In genomic region chr5:120532835-120533234, GRCh38 we compare ENCODE assay signal across 14 cellular contexts.
DNase-seq lines count a peak whose midpoint lies in the region; ATAC-seq, FAIRE-seq and TF ChIP-seq lines count a peak whose summit lies in the region.
"Had no signal": no experiment of that assay in that cellular context is flagged by ENCODE, and none has a peak within 500 bp of the region (broad histone marks: within the 10 kb centered on the region; RNA-seq: fewer than 3 reads in every experiment).

No MANE protein-coding gene starts in this region.

- H4K8ac ChIP-seq in H1 (ENCODE audit: extremely low read depth, insufficient read depth, low read length), result no peak overlapping the region

- H2BK15ac ChIP-seq in H1 (ENCODE audit: low read length), result no peak overlapping the region

- H3K23ac ChIP-seq in H1 (ENCODE audit: insufficient read length), result no peak overlapping the region

- H3K79me2 ChIP-seq in GM23338 (replicated peaks; ENCODE audit: insufficient read depth), result no peaks in the 10 kb centered on the region
- no peaks in the 10 kb centered on the region for H3K79me2 ChIP-seq in H1 (ENCODE audit: control insufficient read depth in 1 of 2, insufficient read depth in 2 of 2, low read length in 2 of 2)
- no peaks in the 10 kb centered on the region for H3K79me2 ChIP-seq in neural progenitor cell (ENCODE audit: low read depth)

- H3K27ac Mint-ChIP-seq in GM23338 (no peak overlapping the region; the same call in 1 of the 2 replicates), neural progenitor cell (no peak overlapping the region), T-helper 17 cell (no peak overlapping the region)
- H3K27ac Mint-ChIP-seq: activated naive CD8-positive, alpha-beta T cell had no signal

- H3K36me3 Mint-ChIP-seq in GM23338 (ENCODE audit: low read depth) (no peaks in the 10 kb centered on the region), neural progenitor cell (no peaks in the 10 kb centered on the region), T-helper 17 cell (ENCODE audit: low read depth) (no peaks in the 10 kb centered on the region)
- H3K36me3 Mint-ChIP-seq: activated naive CD8-positive, alpha-beta T cell had no signal

- FAIRE-seq in H1 (lab: Jason Lieb, UNC), result peak; percentile 90
- FAIRE-seq: colon had no signal

- H3K23me2 ChIP-seq in H1 (ENCODE audit: low read depth, low read length), result no peaks in the 10 kb centered on the region

- H3K18ac ChIP-seq in H1 (ENCODE audit: extremely low read depth, low read length), result no peak overlapping the region

- H3K4me3 Mint-ChIP-seq in GM23338 (no peak overlapping the region), neural progenitor cell (no peak overlapping the region), T-helper 17 cell (no peak overlapping the region)
- H3K4me3 Mint-ChIP-seq: activated naive CD8-positive, alpha-beta T cell had no signal

- no peak overlapping the region for H4K91ac ChIP-seq in H1 (replicated peaks; ENCODE audit: insufficient read length, low read length)

- no peak overlapping the region for H2BK12ac ChIP-seq in H1 (ENCODE audit: low read depth, low read length)

- no peaks in the 10 kb centered on the region; the same call in 1 of the 2 replicates for H3K36me3 ChIP-seq in GM23338 (ENCODE audit: insufficient read depth)
- H3K36me3 ChIP-seq in H1 (ENCODE audit: control insufficient read depth in 2 of 4, insufficient read depth in 4 of 4, low read length in 3 of 4), result no peaks in the 10 kb centered on the region
- no peaks in the 10 kb centered on the region for H3K36me3 ChIP-seq in neural progenitor cell
- H3K36me3 ChIP-seq: tibial artery had no signal

- DNase-seq in GM23338 (ENCODE audit: low spot score) (peak; percentile 85), NCI-H82 (lab: John Stamatoyannopoulos, UW) (peak; percentile 77), H1 (ENCODE audit: low read depth in 1 of 2, low spot score in 2 of 2) (peak in 1 of 2 experiments; percentile 63), neural progenitor cell (ENCODE audit: low spot score) (peak; percentile 69), H4 (ENCODE audit: low spot score) (no peak), T-helper 17 cell (no peak)
- DNase-seq: NCI-H2107; PC-3; stimulated activated CD4-positive, alpha-beta T cell treated with anti-CD3 and anti-CD28 coated beads, Interleukin-12 subunit alpha, Interleukin-12 subunit beta, amount 100 ng/mL, for 4 hours had no signal

- no peak overlapping the region for H2BK5ac ChIP-seq in H1 (ENCODE audit: low read depth, low read length)

- H3K9me3 ChIP-seq in H1 (ENCODE audit: insufficient read depth in 2 of 2, low read depth in 1 of 2, low read length in 1 of 2) (no peaks in the 10 kb centered on the region), neural progenitor cell (ENCODE audit: low read depth) (no peaks in the 10 kb centered on the region), T-helper 17 cell (ENCODE audit: control insufficient read depth, low read length, poor library complexity, severe bottlenecking) (no peaks in the 10 kb centered on the region)
- H3K9me3 ChIP-seq: tibial artery had no signal

- TF ChIP-seq CTCF in GM23338 (conservative IDR thresholded peaks at IDR 0.05; ENCODE audit: low read depth in 2 of 2) (peak; percentile 65 to 72), H1 (IDR thresholded peaks at IDR 0.05; ENCODE audit: control extremely low read depth in 1 of 3, insufficient read depth in 1 of 3, low read depth in 1 of 3, low read length in 3 of 3) (peak; percentile 53 to 61 (median 54)), neural progenitor cell (IDR thresholded peaks at IDR 0.05) (peak; percentile 64)

- no peak overlapping the region for H4K5ac ChIP-seq in H1 (ENCODE audit: insufficient read length, low read depth, low read length)

- H3K79me1 ChIP-seq in H1 (ENCODE audit: low read depth, low read length), result no peaks in the 10 kb centered on the region

- POLR2A ChIA-PET in H1 (lab: Charles Lee; ENCODE audit: partially characterized antibody), result no interaction called here

- ATAC-seq in GM23338 (peak; percentile 97), GM19463 (IDR thresholded peaks at IDR 0.05; ENCODE audit: unreplicated experiment) (no peak), T-helper 17 cell (no peak), GM21423 (IDR thresholded peaks at IDR 0.05; ENCODE audit: unreplicated experiment) (no peak)
- ATAC-seq: PC-3 had no signal

- H2BK20ac ChIP-seq in H1 (ENCODE audit: low read length), result no peak overlapping the region

- no peak overlapping the region for H2AFZ ChIP-seq in GM23338
- H2AFZ ChIP-seq in H1 (ENCODE audit: low read length), result no peak overlapping the region
- H2AFZ ChIP-seq in neural progenitor cell (replicated peaks), result no peak overlapping the region

- H3K4me3 ChIP-seq in GM23338 (no peak overlapping the region), H1 (ENCODE audit: extremely low read depth in 1 of 4, insufficient read depth in 2 of 4, low read depth in 3 of 4, low read length in 4 of 4) (no peak overlapping the region), neural progenitor cell (no peak overlapping the region)
- H3K4me3 ChIP-seq: tibial artery had no signal

- H3K4me2 ChIP-seq in GM23338 (no peak overlapping the region), H1 (ENCODE audit: insufficient read depth in 1 of 2, low read depth in 2 of 2, low read length in 2 of 2) (no peak overlapping the region), neural progenitor cell (no peak overlapping the region)

- no peaks in the 10 kb centered on the region for H4K20me1 ChIP-seq in GM23338 (replicated peaks; ENCODE audit: insufficient read depth)
- no peaks in the 10 kb centered on the region for H4K20me1 ChIP-seq in H1 (replicated peaks in 1 of 2; ENCODE audit: control insufficient read depth in 1 of 2, insufficient read depth in 2 of 2, low read length in 2 of 2)
- H4K20me1 ChIP-seq in neural progenitor cell (ENCODE audit: low read depth), result no peaks in the 10 kb centered on the region

- TF ChIP-seq POLR2A in H1 (IDR thresholded peaks at IDR 0.05; ENCODE audit: control extremely low read depth in 1 of 2, low read depth in 2 of 2, low read length in 2 of 2), result no peak

- no peaks in the 10 kb centered on the region; the same call in 1 of the 2 replicates for H3K4me1 ChIP-seq in GM23338 (ENCODE audit: insufficient read depth)
- peaks cover 0 to 3% (median 1%) of the 10 kb centered on the region in 4 experiments; a peak in 2 of 7 replicates for H3K4me1 ChIP-seq in H1 (replicated peaks in 1 of 4; ENCODE audit: control insufficient read depth in 3 of 4, insufficient read depth in 4 of 4, low read length in 3 of 4)
- peaks cover 6% of the 10 kb centered on the region for H3K4me1 ChIP-seq in neural progenitor cell

- no peak overlapping the region for H3K4ac ChIP-seq in H1 (replicated peaks; ENCODE audit: insufficient read length, low read depth, low read length)

- CTCF ChIA-PET in H1 (lab: Charles Lee; ENCODE audit: partially characterized antibody), result interaction anchor here (0.7 to 1.2 kb wide), 6 partner anchors 9 to 82 kb away, joined by 3 to 5 read pairs (median 3); no protein-coding TSS in a partner anchor

- no peaks in the 10 kb centered on the region for H3K9me2 ChIP-seq in GM23338 (ENCODE audit: insufficient read depth)

- WGBS in H1 (ENCODE audit: extremely low coverage in 1 of 2, insufficient coverage in 1 of 2, insufficient read length in 1 of 2, insufficient replicate concordance in 2 of 2, low coverage in 1 of 2, low lambda C conversion rate in 2 of 2, missing lambda C conversion rate in 1 of 2), 2 experiments, result 56% methylated on average over 5 of the region's 5 CpGs; no CpG with 5 or more reads in 1 of the 2 experiments

- no peak overlapping the region for H2BK120ac ChIP-seq in H1 (replicated peaks; ENCODE audit: low read depth, low read length)

- TF ChIP-seq RAD21 in H1 (IDR thresholded peaks at IDR 0.05 in 1 of 2, conservative IDR thresholded peaks at IDR 0.05 in 1 of 2; ENCODE audit: low read depth in 2 of 2, low read length in 2 of 2), result peak; percentile 68 to 77

- H3K4me1 Mint-ChIP-seq in GM23338, result peaks cover 6% of the 10 kb centered on the region; the same call in 2 of the 3 replicates
- H3K4me1 Mint-ChIP-seq in neural progenitor cell, result no peaks in the 10 kb centered on the region
- H3K4me1 Mint-ChIP-seq in T-helper 17 cell, result no peaks in the 10 kb centered on the region

- H3K9ac ChIP-seq in H1 (replicated peaks in 1 of 4; ENCODE audit: extremely low read depth in 1 of 4, low read depth in 3 of 4, low read length in 3 of 4), result no peak overlapping the region
- H3K9ac ChIP-seq in neural progenitor cell, result no peak overlapping the region

- H3K56ac ChIP-seq in H1 (replicated peaks; ENCODE audit: insufficient read length, low read depth, low read length), result no peak overlapping the region

- H3K9me3 Mint-ChIP-seq in GM23338, result no peaks in the 10 kb centered on the region
- no peaks in the 10 kb centered on the region for H3K9me3 Mint-ChIP-seq in neural progenitor cell

- no peak overlapping the region for H3K27ac ChIP-seq in GM23338 (ENCODE audit: low read depth)
- H3K27ac ChIP-seq in H1 (ENCODE audit: low read depth, low read length), result no peak overlapping the region
- H3K27ac ChIP-seq in neural progenitor cell, result no peak overlapping the region
- H3K27ac ChIP-seq: tibial artery had no signal

- no peaks in the 10 kb centered on the region for H3F3A ChIP-seq in GM23338 (replicated peaks; ENCODE audit: low read depth)
- H3F3A ChIP-seq in neural progenitor cell (ENCODE audit: low read depth), result no peaks in the 10 kb centered on the region

- no peaks in the 10 kb centered on the region for H3K27me3 ChIP-seq in GM23338 (ENCODE audit: insufficient read depth)
- H3K27me3 ChIP-seq in H1 (replicated peaks in 1 of 4; ENCODE audit: control insufficient read depth in 3 of 4, extremely low read depth in 1 of 4, insufficient read depth in 3 of 4, low read length in 3 of 4), result no peaks in the 10 kb centered on the region
- no peaks in the 10 kb centered on the region for H3K27me3 ChIP-seq in neural progenitor cell
- H3K27me3 ChIP-seq: tibial artery had no signal

- no peak overlapping the region for H3K14ac ChIP-seq in H1 (ENCODE audit: insufficient read length)

- TF ChIP-seq EP300 in H1 (IDR thresholded peaks at IDR 0.05; ENCODE audit: borderline replicate concordance in 1 of 2, low read depth in 2 of 2, low read length in 2 of 2), result no peak

- H3K27me3 Mint-ChIP-seq in GM23338 (ENCODE audit: insufficient read depth, low read depth, poor library complexity) (no peaks in the 10 kb centered on the region), neural progenitor cell (ENCODE audit: insufficient read depth, low read depth) (no peaks in the 10 kb centered on the region), T-helper 17 cell (no peaks in the 10 kb centered on the region)
- H3K27me3 Mint-ChIP-seq: activated naive CD8-positive, alpha-beta T cell had no signal

- H2AK5ac ChIP-seq in H1 (ENCODE audit: low read depth, low read length), result no peak overlapping the region

TF ChIP-seq in GM23338, 12 proteins besides CTCF, POLR2A, EP300 and RAD21 (continues in another document):
- TF ChIP-seq POLR2AphosphoS5 (IDR thresholded peaks at IDR 0.05; ENCODE audit: low read depth) (no peak), CREB1 (CRISPR knock-in tag; IDR thresholded peaks at IDR 0.05; ENCODE audit: low read depth) (no peak), NANOG (IDR thresholded peaks at IDR 0.05; ENCODE audit: borderline replicate concordance) (no peak)

TF ChIP-seq in H1, 55 proteins besides CTCF, POLR2A, EP300 and RAD21 (continues in another document):
- TF ChIP-seq TAF7 (optimal IDR thresholded peaks at IDR 0.05; ENCODE audit: borderline replicate concordance, low read depth, low read length) (no peak), POU5F1 (IDR thresholded peaks at IDR 0.05; ENCODE audit: low read depth, low read length) (no peak), BCL11A (IDR thresholded peaks at IDR 0.05; ENCODE audit: low read depth in 2 of 2, low read length in 2 of 2) (no peak)

Comparison
In these comparisons a context has a peak if more than half of its experiments do, and no peak if none do; other contexts are left out.
1. DNase-seq: peak in GM23338 (single experiment), NCI-H82 (single experiment) and neural progenitor cell (single experiment); none in H4 (single experiment) and T-helper 17 cell (0 of 3).
2. Peak in every context shown above with its lines, with median percentiles within 50 percentile points of each other: CTCF ChIP-seq.